ENCODE assay signal across 8 cellular contexts in genomic region chr19:45677351-45678230, GRCh38. TPM values are rescaled to one million over a fixed set of nuclear protein-coding genes. Genes with fewer than 3 reads are reported as not detected.
DNase-seq lines count a peak whose midpoint lies in the region; ATAC-seq and TF ChIP-seq lines count a peak whose summit lies in the region.

No MANE protein-coding gene starts in this region.

- peaks cover 0 to 6% (median 4%) of the 10 kb centered on the region in 3 donors for H3K36me3 Mint-ChIP-seq in immature natural killer cell

- TF ChIP-seq POLR2A in breast epithelium (IDR thresholded peaks at IDR 0.05) = no peak

- no peaks in the 10 kb centered on the region for H3K27me3 ChIP-seq in breast epithelium

- no peaks in the 10 kb centered on the region for H3K9me3 ChIP-seq in breast epithelium

- peak; percentile 93 for DNase-seq in GM12864 (ENCODE audit: low read depth)
- peak; percentile 80 for DNase-seq in M059J (ENCODE audit: low read depth)
- DNase-seq in activated CD4-positive, CD25-positive, alpha-beta regulatory T cell (lab: John Stamatoyannopoulos, UW) = peak; percentile 62 to 82 (median 66)
- peak; percentile 89 to 96 for DNase-seq in breast epithelium (ENCODE audit: low spot score in 2 of 2)
- DNase-seq in immature natural killer cell = peak; percentile 50 to 55 (median 52)
- peak; percentile 53 to 73 for DNase-seq in stimulated activated CD4-positive, alpha-beta T cell treated with anti-CD3 and anti-CD28 coated beads, Interleukin-15, amount 100 ng/mL, for 1 hour (ENCODE audit: low read depth in 1 of 2, low spot score in 1 of 2)
- no peak for DNase-seq in NCI-H1694 treated with DMSO at 0.1 percent for 48 hours (lab: John Stamatoyannopoulos, UW)

- H3K27ac ChIP-seq in breast epithelium = peak overlapping the region; percentile 48 to 70

- H3K4me3 Mint-ChIP-seq in immature natural killer cell = peak overlapping the region; percentile 77 to 85 (median 83)

- no peaks in the 10 kb centered on the region for H3K36me3 ChIP-seq in breast epithelium

- no peak for ATAC-seq in GM18498 (IDR thresholded peaks at IDR 0.05; ENCODE audit: unreplicated experiment)

- H3K4me3 ChIP-seq in GM12864 (ENCODE audit: low read depth, low read length) = peak overlapping the region; percentile 49
- peak overlapping the region in 2 of 3 donors; percentile 59 to 64 for H3K4me3 ChIP-seq in breast epithelium

- H3K27ac Mint-ChIP-seq in immature natural killer cell = peak overlapping the region in 3 of 6 donors; percentile 12 to 72 (median 56)

- peaks cover 18 to 30% of the 10 kb centered on the region in 2 donors for H3K4me1 Mint-ChIP-seq in immature natural killer cell

- H3K4me1 ChIP-seq in breast epithelium = no peaks in the 10 kb centered on the region

- intact Hi-C loops in breast epithelium (cut with DNase I; ENCODE audit: low total_unique reads) = no loop called here

- TF ChIP-seq CTCF in GM12864 (IDR thresholded peaks at IDR 0.05; ENCODE audit: low read depth, low read length, missing control alignments) = peak; percentile 6
- no peak for TF ChIP-seq CTCF in breast epithelium (IDR thresholded peaks at IDR 0.05)

- H3K9me3 Mint-ChIP-seq in immature natural killer cell = no peaks in the 10 kb centered on the region

- peaks cover 4 to 13% (median 9%) of the 10 kb centered on the region in 3 donors for H3K27me3 Mint-ChIP-seq in immature natural killer cell (ENCODE audit: low read depth in 3 of 3)

RNA-seq across cellular contexts. Expression of gene GIPR, which starts 9.6 kb away (rescaled TPM):
- total RNA-seq in M059J (2014; rRNA removed; shearing (Covaris generic)) = 0.02 and 0.32 TPM in 2 replicates
- total RNA-seq in breast epithelium = 1 to 10 TPM in 2 of 3 donors, under 1 TPM in 1; 0.16 to 4.9 (median 4.8) TPM
- under 1 TPM in 2 of 3 donors, not detected in 1; 0.18 to 0.34 TPM for polyA plus RNA-seq in immature natural killer cell

RNA-seq across cellular contexts. Expression of gene SNRPD2, which starts 14.2 kb away (rescaled TPM):
- total RNA-seq in M059J (2014; rRNA removed; shearing (Covaris generic)) = 294 and 342 TPM in 2 replicates
- 100 to 1,000 TPM; 175 to 238 (median 191) TPM for total RNA-seq in breast epithelium
- 1,000 to 10,000 TPM in 2 of 3 donors, 100 to 1,000 TPM in 1; 754 to 1,123 (median 1,001) TPM for polyA plus RNA-seq in immature natural killer cell

RNA-seq across cellular contexts. Expression of gene QPCTL, which starts 14.9 kb away (rescaled TPM):
- 12.8 and 25.3 TPM in 2 replicates for total RNA-seq in M059J (2014; rRNA removed; shearing (Covaris generic))
- 1 to 10 TPM; 6.1 to 9.4 (median 7.2) TPM for total RNA-seq in breast epithelium
- 1 to 10 TPM in 2 of 3 donors, not detected in 1; 1.8 to 2.9 TPM for polyA plus RNA-seq in immature natural killer cell

RNA-seq across cellular contexts. Expression of gene EML2, which starts 38.4 kb away (rescaled TPM):
- 8.9 and 12.7 TPM in 2 replicates for total RNA-seq in M059J (2014; rRNA removed; shearing (Covaris generic))
- total RNA-seq in breast epithelium = 10 to 100 TPM; 27.7 to 42.0 (median 32.4) TPM
- 10 to 100 TPM; 11.9 to 24.7 (median 14.2) TPM for polyA plus RNA-seq in immature natural killer cell

RNA-seq across cellular contexts. Expression of gene FBXO46, which starts 53.1 kb away (rescaled TPM):
- 4.4 and 6.9 TPM in 2 replicates for total RNA-seq in M059J (2014; rRNA removed; shearing (Covaris generic))
- 10 to 100 TPM in 2 of 3 donors, 1 to 10 TPM in 1; 8.0 to 15.1 (median 13.8) TPM for total RNA-seq in breast epithelium
- polyA plus RNA-seq in immature natural killer cell = 10 to 100 TPM in 1 of 3 donors, 1 to 10 TPM in 2; 5.9 to 15.6 (median 7.5) TPM
